ENCODE assay signal across 12 cellular contexts in the genomic region with DNA sequence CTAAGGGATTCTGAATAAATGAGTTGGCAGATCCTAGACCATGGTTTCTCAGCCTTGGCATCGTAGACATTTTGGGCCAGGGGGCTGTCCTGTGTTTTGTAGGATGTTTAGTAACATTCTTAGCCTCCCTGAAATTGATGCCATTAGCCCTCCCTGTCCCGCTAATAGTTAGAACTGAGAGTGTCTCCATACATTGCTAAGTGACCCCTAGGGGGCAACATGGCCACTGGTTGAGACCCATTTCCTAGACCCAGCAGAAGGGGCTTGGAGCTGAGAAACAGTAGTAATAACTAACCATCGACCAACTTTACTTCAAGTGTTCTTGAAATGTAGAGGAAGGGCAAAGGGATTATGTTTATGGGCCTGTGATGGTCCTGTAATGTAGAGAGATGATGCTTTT. TPM values are rescaled to one million over a fixed set of nuclear protein-coding genes. Genes with fewer than 3 reads are reported as not detected.
DNase-seq lines count a peak whose midpoint lies in the region; ATAC-seq and TF ChIP-seq lines count a peak whose summit lies in the region.
"Had no signal": no experiment of that assay in that cellular context is flagged by ENCODE, and none has a peak within 500 bp of the region (broad histone marks: within the 10 kb centered on the region; RNA-seq: fewer than 3 reads in every experiment).

No MANE protein-coding gene starts in this region.

- H3K4me1 Mint-ChIP-seq in endodermal cell, result peaks cover 28% of the 10 kb centered on the region

- peaks cover 97% of the 10 kb centered on the region for H3K79me2 ChIP-seq in OCI-LY3 (ENCODE audit: low read length)

- no peak overlapping the region for H2AFZ ChIP-seq in OCI-LY3 (ENCODE audit: low read depth, low read length)

- no peak overlapping the region for H3K4me3 Mint-ChIP-seq in endodermal cell

- H3K27me3 ChIP-seq in OCI-LY3 (ENCODE audit: low read depth, low read length) (no peaks in the 10 kb centered on the region), endodermal cell (ENCODE audit: control insufficient read depth, insufficient read depth, low read length, poor library complexity, severe bottlenecking) (no peaks in the 10 kb centered on the region)

- peak overlapping the region; percentile 61 for H3K27ac ChIP-seq in 22Rv1
- H3K27ac ChIP-seq in OCI-LY3 (ENCODE audit: low read length), result no peak overlapping the region
- H3K27ac ChIP-seq in endodermal cell (ENCODE audit: low read depth, low read length), result no peak overlapping the region

- H3K4me1 ChIP-seq in OCI-LY3 (ENCODE audit: low read length) (peaks cover 42% of the 10 kb centered on the region), endodermal cell (ENCODE audit: control insufficient read depth, insufficient read depth, low read length) (peaks cover 4% of the 10 kb centered on the region)

- TF ChIP-seq CTCF in 22Rv1 (IDR thresholded peaks at IDR 0.05), result peak; percentile 48
- peak; percentile 37 for TF ChIP-seq CTCF in OCI-LY3 (IDR thresholded peaks at IDR 0.05; ENCODE audit: low read depth, low read length)
- TF ChIP-seq CTCF in endodermal cell (conservative IDR thresholded peaks at IDR 0.05), result peak; percentile 83

- no peak overlapping the region for H3K4me2 ChIP-seq in OCI-LY3 (ENCODE audit: low read length)

- no peak for ATAC-seq in GM19452 (IDR thresholded peaks at IDR 0.05; ENCODE audit: unreplicated experiment)

- H3K4me3 ChIP-seq in OCI-LY3 (ENCODE audit: low read length), result no peak overlapping the region
- no peak overlapping the region for H3K4me3 ChIP-seq in endodermal cell (ENCODE audit: low read length)

- WGBS in endodermal cell (ENCODE audit: insufficient coverage in 1 of 2, insufficient read length in 1 of 2), 2 experiments, result 79% methylated on average over 3 of the region's 3 CpGs; no CpG with 5 or more reads in 1 of the 2 experiments

- H3K36me3 ChIP-seq in OCI-LY3 (replicated peaks; ENCODE audit: low read depth, low read length), result peaks cover 19% of the 10 kb centered on the region
- peaks cover 14% of the 10 kb centered on the region for H3K36me3 ChIP-seq in endodermal cell (ENCODE audit: control insufficient read depth, insufficient read depth, low read length)

- peaks cover 10% of the 10 kb centered on the region for H3K9me3 Mint-ChIP-seq in endodermal cell

- H4K20me1 ChIP-seq in OCI-LY3 (ENCODE audit: insufficient read depth, low read length), result peaks cover 70% of the 10 kb centered on the region

- H3K9me3 ChIP-seq in OCI-LY3 (ENCODE audit: insufficient read depth, low read length) (no peaks in the 10 kb centered on the region), endodermal cell (ENCODE audit: control insufficient read depth, low read length) (peaks cover 13% of the 10 kb centered on the region)

- no peak overlapping the region for H3K9ac ChIP-seq in OCI-LY3 (ENCODE audit: low read length)
- H3K9ac ChIP-seq in endodermal cell (ENCODE audit: extremely low read depth, low read length, poor library complexity, severe bottlenecking), result no peak overlapping the region

- no peaks in the 10 kb centered on the region for H3K27me3 Mint-ChIP-seq in endodermal cell (ENCODE audit: insufficient read depth)
- H3K27me3 Mint-ChIP-seq: naive B cell had no signal

- in situ Hi-C loops in G401 (cut with HindIII; ENCODE audit: low sequenced_read_pairs), result no loop called here

- H3K27ac Mint-ChIP-seq in endodermal cell, result no peak overlapping the region

- DNase-seq in ELF-1 (ENCODE audit: low read depth, low spot score), result peak; percentile 29
- DNase-seq in endodermal cell, result peak; percentile 78
- no peak for DNase-seq in T-helper 1 cell
- no peak for DNase-seq in stimulated activated CD4-positive, alpha-beta T cell treated with anti-CD3 and anti-CD28 coated beads, Interleukin-2, amount 100 ng/mL, for 24 hours
- DNase-seq in G401 (ENCODE audit: low spot score), result no peak
- DNase-seq: C1 segment of cervical spinal cord, hypothalamus, naive B cell, NCI-H2081 treated with DMSO at 0.1 percent for 48 hours had no signal

- H3K36me3 Mint-ChIP-seq in endodermal cell (ENCODE audit: low read depth), result peaks cover 22% of the 10 kb centered on the region

RNA-seq across cellular contexts. Expression of gene KCMF1, which starts 40.8 kb away (rescaled TPM):
- 10 to 100 TPM; 71.8 to 86.8 TPM for total RNA-seq in endodermal cell
- polyA plus RNA-seq in endodermal cell (2013, experiment 1 of 2), result 77.4 TPM
- 68.3 TPM for polyA plus RNA-seq in endodermal cell (2013, experiment 2 of 2)
- total RNA-seq in G401 (2014; rRNA removed; shearing (Covaris generic)), result 53.3 and 133 TPM in 2 replicates

Comparison
In these comparisons a context has a peak if more than half of its experiments do, and no peak if none do; other contexts are left out.
1. DNase-seq: peak in ELF-1 (single experiment) and endodermal cell (single experiment); none in T-helper 1 cell (0 of 5), stimulated activated CD4-positive, alpha-beta T cell treated with anti-CD3 and anti-CD28 coated beads, Interleukin-2, amount 100 ng/mL, for 24 hours (0 of 2) and G401 (single experiment).
2. Peak in every context shown above with its lines, with median percentiles within 50 percentile points of each other: CTCF ChIP-seq.